19 cellular contexts compared by ENCODE assay signal in the genomic region with DNA sequence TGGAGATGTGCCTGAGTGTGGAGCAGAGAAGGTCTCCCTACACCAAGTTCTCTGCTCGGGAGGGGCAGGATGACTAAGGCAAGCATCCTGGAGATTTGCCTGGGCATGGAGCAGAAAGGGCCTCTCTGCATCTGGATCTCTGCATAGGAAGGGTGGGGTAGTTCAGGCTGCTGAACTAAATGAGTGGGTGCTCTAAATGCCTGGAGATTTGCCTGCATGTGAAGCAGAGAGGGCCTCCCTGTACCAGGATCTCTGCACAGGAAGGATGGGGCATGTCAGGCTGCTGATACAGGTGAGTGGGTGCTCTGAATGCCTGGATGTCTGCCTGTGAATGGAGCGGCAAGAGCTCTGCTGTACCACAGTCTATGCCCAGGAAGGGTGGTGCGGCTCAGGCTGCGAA.
A peak's percentile ranks its signal among the peaks of the same experiment; 100 is the strongest.
DNase-seq lines count a peak whose midpoint lies in the region; ATAC-seq, FAIRE-seq and TF ChIP-seq lines count a peak whose summit lies in the region.
"Had no signal": no experiment of that assay in that cellular context is flagged by ENCODE, and none has a peak within 500 bp of the region (broad histone marks: within the 10 kb centered on the region; RNA-seq: fewer than 3 reads in every experiment).

No MANE protein-coding gene starts in this region.

- ATAC-seq in foreskin keratinocyte: peak; percentile 93
- no peak for ATAC-seq in T-cell (replicated peaks in 1 of 4)
- ATAC-seq: CD8-positive, alpha-beta T cell; GM12878; stimulated activated effector memory CD8-positive, alpha-beta T cell treated with anti-CD3 and anti-CD28 coated beads, Interleukin-12 subunit alpha, Interleukin-12 subunit beta, amount 100 ng/mL, for 72 hours had no signal

- H3K27ac ChIP-seq in AG04450 (ENCODE audit: low read depth, low read length): peak overlapping the region; percentile 21
- no peak overlapping the region for H3K27ac ChIP-seq in astrocyte (ENCODE audit: low read depth, low read length)
- peak overlapping the region; percentile 69 for H3K27ac ChIP-seq in foreskin keratinocyte
- H3K27ac ChIP-seq in esophagus muscularis mucosa (replicated peaks in 1 of 4): no peak overlapping the region
- H3K27ac ChIP-seq: sigmoid colon, upper lobe of left lung had no signal

- H3K4me3 ChIP-seq in AG04450 (ENCODE audit: low read depth, low read length) (no peak overlapping the region), astrocyte (ENCODE audit: insufficient read depth, low read depth, low read length) (no peak overlapping the region), esophagus muscularis mucosa (no peak overlapping the region)
- H3K4me3 ChIP-seq: GM12878, sigmoid colon, upper lobe of left lung had no signal

- CTCF ChIA-PET in AG04450 (lab: Charles Lee): no interaction called here
- CTCF ChIA-PET in T-cell (lab: Charles Lee): no interaction called here

- H3K36me3 Mint-ChIP-seq in astrocyte (ENCODE audit: low read depth, unreplicated experiment): peaks cover 7% of the 10 kb centered on the region
- H3K36me3 Mint-ChIP-seq in T-cell: no peaks in the 10 kb centered on the region
- H3K36me3 Mint-ChIP-seq: CD8-positive, alpha-beta T cell; stimulated activated effector memory CD8-positive, alpha-beta T cell treated with anti-CD3 and anti-CD28 coated beads, Interleukin-12 subunit alpha, Interleukin-12 subunit beta, amount 100 ng/mL, for 72 hours had no signal

- no peak overlapping the region for H2AFZ ChIP-seq in astrocyte (ENCODE audit: low read depth, low read length)

- peak; percentile 54 for FAIRE-seq in astrocyte (lab: Jason Lieb, UNC)
- FAIRE-seq: A204.1, GM12878 had no signal

- peak overlapping the region; percentile 20 for H3K4me2 ChIP-seq in astrocyte (ENCODE audit: low read length)

- no peak for TF ChIP-seq POLR2A in esophagus muscularis mucosa (IDR thresholded peaks at IDR 0.05; ENCODE audit: low read depth)

- H3K27ac Mint-ChIP-seq in astrocyte (ENCODE audit: unreplicated experiment) (no peak overlapping the region), T-cell (no peak overlapping the region)
- H3K27ac Mint-ChIP-seq: activated T-cell treated with anti-CD3 and anti-CD28 coated beads, Interleukin-2, amount 50 U/mL, for 24 hours; CD8-positive, alpha-beta T cell; stimulated activated effector memory CD8-positive, alpha-beta T cell treated with anti-CD3 and anti-CD28 coated beads, Interleukin-12 subunit alpha, Interleukin-12 subunit beta, amount 100 ng/mL, for 72 hours had no signal

- H3K4me1 Mint-ChIP-seq in astrocyte (ENCODE audit: low read depth, unreplicated experiment): peaks cover 6% of the 10 kb centered on the region
- no peaks in the 10 kb centered on the region for H3K4me1 Mint-ChIP-seq in T-cell
- H3K4me1 Mint-ChIP-seq: stimulated activated effector memory CD8-positive, alpha-beta T cell treated with anti-CD3 and anti-CD28 coated beads, Interleukin-12 subunit alpha, Interleukin-12 subunit beta, amount 100 ng/mL, for 72 hours had no signal

- no peaks in the 10 kb centered on the region for H4K20me1 ChIP-seq in astrocyte (ENCODE audit: insufficient read depth, low read length)

- H3K27me3 ChIP-seq in AG04450 (ENCODE audit: control insufficient read depth, insufficient read depth, low read length): no peaks in the 10 kb centered on the region
- no peaks in the 10 kb centered on the region for H3K27me3 ChIP-seq in astrocyte (ENCODE audit: insufficient read depth, low read length)
- H3K27me3 ChIP-seq in foreskin keratinocyte: no peaks in the 10 kb centered on the region
- no peaks in the 10 kb centered on the region for H3K27me3 ChIP-seq in esophagus muscularis mucosa
- H3K27me3 ChIP-seq: sigmoid colon, upper lobe of left lung had no signal

- H3K4me3 Mint-ChIP-seq in astrocyte (ENCODE audit: unreplicated experiment): no peak overlapping the region
- no peak overlapping the region for H3K4me3 Mint-ChIP-seq in T-cell
- H3K4me3 Mint-ChIP-seq: activated T-cell treated with anti-CD3 and anti-CD28 coated beads, Interleukin-2, amount 50 U/mL, for 24 hours; CD8-positive, alpha-beta T cell; stimulated activated effector memory CD8-positive, alpha-beta T cell treated with anti-CD3 and anti-CD28 coated beads, Interleukin-12 subunit alpha, Interleukin-12 subunit beta, amount 100 ng/mL, for 72 hours had no signal

- peak; percentile 30 for DNase-seq in AG04450 (ENCODE audit: low read depth, low spot score)
- DNase-seq in HPDE6-E6E7 (ENCODE audit: extremely low spot score): peak; percentile 36
- peak; percentile 75 for DNase-seq in astrocyte (ENCODE audit: low read depth)
- DNase-seq in foreskin keratinocyte: peak; percentile 86 to 91
- no peak for DNase-seq in esophagus muscularis mucosa (ENCODE audit: extremely low spot score)
- DNase-seq in T-cell: no peak
- no peak for DNase-seq in DMS53 (lab: John Stamatoyannopoulos, UW)
- DNase-seq in stimulated activated CD4-positive, alpha-beta T cell treated with anti-CD3 and anti-CD28 coated beads, Interleukin-1b, Interleukin-23, amount 100 ng/mL, for 48 hours: no peak
- DNase-seq: activated CD4-positive, alpha-beta T cell treated with anti-CD3 and anti-CD28 coated beads, Interleukin-2, amount 50 U/mL, for 4 hours; activated T-cell treated with anti-CD3 and anti-CD28 coated beads, Interleukin-2, amount 50 U/mL, for 24 hours; CD8-positive, alpha-beta T cell; cerebellar nuclear complex; NCI-H1930; NCI-H510A treated with DMSO at 0.1 percent for 48 hours; sigmoid colon had no signal

- TF ChIP-seq EP300 in esophagus muscularis mucosa (IDR thresholded peaks at IDR 0.05): no peak

- H3K36me3 ChIP-seq in astrocyte (ENCODE audit: insufficient read depth, low read length) (no peaks in the 10 kb centered on the region), esophagus muscularis mucosa (no peaks in the 10 kb centered on the region)
- H3K36me3 ChIP-seq: sigmoid colon, upper lobe of left lung had no signal

- POLR2A ChIA-PET in AG04450 (lab: Yijun Ruan, JAX) (no interaction called here), T-cell (lab: Charles Lee) (no interaction called here)

- TF ChIP-seq CTCF in AG04450 (IDR thresholded peaks at IDR 0.05; ENCODE audit: low read depth, low read length) (no peak), astrocyte (IDR thresholded peaks at IDR 0.05; ENCODE audit: insufficient read depth, low read depth, low read length) (no peak), foreskin keratinocyte (conservative IDR thresholded peaks at IDR 0.05) (no peak), esophagus muscularis mucosa (IDR thresholded peaks at IDR 0.05) (no peak)

- peaks cover 14% of the 10 kb centered on the region for H3K9me3 ChIP-seq in AG04450 (ENCODE audit: control insufficient read depth, insufficient read depth, low read length)
- peaks cover 7% of the 10 kb centered on the region for H3K9me3 ChIP-seq in astrocyte (ENCODE audit: insufficient read depth, low read depth, low read length)
- H3K9me3 ChIP-seq in esophagus muscularis mucosa: peaks cover 0 to 12% (median 5%) of the 10 kb centered on the region in 4 donors

- 63% methylated on average over 1 of the region's 4 CpGs for WGBS in esophagus muscularis mucosa

- H3K9me3 Mint-ChIP-seq in astrocyte (ENCODE audit: unreplicated experiment) (peaks cover 16% of the 10 kb centered on the region), T-cell (peaks cover 24 to 40% (median 31%) of the 10 kb centered on the region in 3 donors)

- intact Hi-C loops in esophagus muscularis mucosa (cut with DNase I): no loop called here

- peaks cover 12% of the 10 kb centered on the region for H3K4me1 ChIP-seq in astrocyte (ENCODE audit: insufficient read depth, low read length)
- peaks cover 6% of the 10 kb centered on the region for H3K4me1 ChIP-seq in foreskin keratinocyte
- no peaks in the 10 kb centered on the region for H3K4me1 ChIP-seq in esophagus muscularis mucosa
- H3K4me1 ChIP-seq: sigmoid colon, upper lobe of left lung had no signal

- H3K9ac ChIP-seq in astrocyte (ENCODE audit: low read length): no peak overlapping the region

- H3K79me2 ChIP-seq in astrocyte (ENCODE audit: insufficient read depth, low read length): no peaks in the 10 kb centered on the region

- H3K27me3 Mint-ChIP-seq in astrocyte (ENCODE audit: low read depth, unreplicated experiment): no peaks in the 10 kb centered on the region
- no peaks in the 10 kb centered on the region for H3K27me3 Mint-ChIP-seq in T-cell
- H3K27me3 Mint-ChIP-seq: activated T-cell treated with anti-CD3 and anti-CD28 coated beads, Interleukin-2, amount 50 U/mL, for 24 hours had no signal

Comparison
In these comparisons a context has a peak if more than half of its experiments do, and no peak if none do; other contexts are left out.
1. DNase-seq: peak in AG04450 (single experiment), HPDE6-E6E7 (single experiment), astrocyte (single experiment) and foreskin keratinocyte (2 of 2); none in esophagus muscularis mucosa (single experiment), T-cell (0 of 34), DMS53 (single experiment) and stimulated activated CD4-positive, alpha-beta T cell treated with anti-CD3 and anti-CD28 coated beads, Interleukin-1b, Interleukin-23, amount 100 ng/mL, for 48 hours (single experiment).
2. H3K27ac ChIP-seq: peak in AG04450 (single experiment) and foreskin keratinocyte (single experiment); none in astrocyte (single experiment) and esophagus muscularis mucosa (0 of 4).